23 cellular contexts compared by ENCODE assay signal in the genomic region with DNA sequence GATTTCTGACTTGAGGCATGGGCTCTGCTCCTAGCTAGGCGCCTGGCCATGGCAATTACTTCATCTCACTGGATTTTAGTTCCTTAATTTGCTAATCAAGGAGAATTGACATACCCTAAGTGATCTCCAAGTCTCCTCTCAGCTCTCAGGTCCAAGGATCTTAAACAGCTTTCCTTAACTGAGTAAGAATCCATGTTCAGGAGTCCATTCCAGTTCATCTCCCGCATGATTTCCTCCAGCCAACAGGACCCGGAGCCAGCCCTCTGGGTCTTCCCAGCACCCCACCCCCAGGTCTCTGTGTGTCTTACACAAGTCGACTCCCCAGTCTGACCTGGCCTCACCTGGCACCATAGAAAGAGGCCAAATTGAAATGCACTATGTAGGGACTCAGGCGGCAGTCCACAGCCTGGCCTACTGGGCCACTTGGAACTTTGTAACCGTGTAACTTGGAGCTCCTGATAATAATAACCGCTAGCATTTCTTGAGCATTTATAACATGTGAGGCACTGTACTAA.
DNase-seq lines count a peak whose midpoint lies in the region; ATAC-seq and TF ChIP-seq lines count a peak whose summit lies in the region.
"Had no signal": no experiment of that assay in that cellular context is flagged by ENCODE, and none has a peak within 500 bp of the region (broad histone marks: within the 10 kb centered on the region; RNA-seq: fewer than 3 reads in every experiment).

No MANE protein-coding gene starts in this region.

- peak overlapping the region; percentile 3 for H3K18ac ChIP-seq in neuronal stem cell (ENCODE audit: low read length)

- H2BK12ac ChIP-seq in neuronal stem cell (ENCODE audit: low read length), result no peak overlapping the region

- H3K27me3 ChIP-seq in endodermal cell (ENCODE audit: control insufficient read depth, insufficient read depth, low read length, poor library complexity, severe bottlenecking), result no peaks in the 10 kb centered on the region
- no peaks in the 10 kb centered on the region for H3K27me3 ChIP-seq in neuronal stem cell (ENCODE audit: control insufficient read depth in 3 of 3, insufficient read depth in 3 of 3, low read depth in 1 of 3, low read length in 3 of 3)
- no peaks in the 10 kb centered on the region for H3K27me3 ChIP-seq in CD8-positive, alpha-beta T cell (ENCODE audit: insufficient read depth, low read length)
- H3K27me3 ChIP-seq in ovary, result no peaks in the 10 kb centered on the region
- H3K27me3 ChIP-seq: BLaER1 treated with 17β-estradiol and CSF1 and Interleukin-3, amounts not matched to agents 10 nM and 100 nM had no signal

- no peak overlapping the region for H3K4ac ChIP-seq in neuronal stem cell (ENCODE audit: low read length)

- TF ChIP-seq POLR2A in ovary (IDR thresholded peaks at IDR 0.05), result no peak

- H2BK5ac ChIP-seq in neuronal stem cell (ENCODE audit: low read length), result no peak overlapping the region

- H3K4me2 ChIP-seq in neuronal stem cell (ENCODE audit: insufficient read depth, low read length, poor library complexity, severe bottlenecking), result no peak overlapping the region
- H3K4me2 ChIP-seq: A549; BLaER1 treated with 17β-estradiol and CSF1 and Interleukin-3, amounts not matched to agents 10 nM and 100 nM had no signal

- intact Hi-C loops in CD8-positive, alpha-beta T cell (cut with DNase I, micrococcal nuclease), result no loop called here
- intact Hi-C loops in ovary (cut with DNase I), result loop anchor here in 2 of 4 donors (5.0 to 10.0 kb wide), 2 partner anchors 142 to 155 kb away; no protein-coding TSS in a partner anchor

- H3K14ac ChIP-seq in neuronal stem cell (ENCODE audit: low read length), result no peak overlapping the region

- no peak overlapping the region for H4K8ac ChIP-seq in neuronal stem cell (ENCODE audit: low read depth, low read length)

- H3K9me3 ChIP-seq in endodermal cell (ENCODE audit: control insufficient read depth, low read length) (peaks cover 2% of the 10 kb centered on the region), neuronal stem cell (replicated peaks in 1 of 2; ENCODE audit: control insufficient read depth in 2 of 2, insufficient read depth in 1 of 2, low read depth in 1 of 2, low read length in 2 of 2) (peaks cover 2% of the 10 kb centered on the region in 2 donors), ovary (no peaks in the 10 kb centered on the region)
- no peaks in the 10 kb centered on the region for H3K9me3 ChIP-seq in CD8-positive, alpha-beta T cell (ENCODE audit: low read length)
- H3K9me3 ChIP-seq: A549; BE2C; BLaER1 treated with 17β-estradiol and CSF1 and Interleukin-3, amounts not matched to agents 10 nM and 100 nM; HAP-1 had no signal

- no peaks in the 10 kb centered on the region for H3K4me1 ChIP-seq in endodermal cell (ENCODE audit: control insufficient read depth, insufficient read depth, low read length)
- H3K4me1 ChIP-seq in neuronal stem cell (ENCODE audit: control insufficient read depth in 2 of 2, insufficient read depth in 1 of 2, low read depth in 1 of 2, low read length in 2 of 2), result peaks cover 11 to 20% of the 10 kb centered on the region in 2 donors
- no peaks in the 10 kb centered on the region for H3K4me1 ChIP-seq in CD8-positive, alpha-beta T cell (ENCODE audit: insufficient read depth, low read length)
- no peaks in the 10 kb centered on the region for H3K4me1 ChIP-seq in ovary (ENCODE audit: insufficient read depth)
- H3K4me1 ChIP-seq: A549, BE2C, HAP-1 had no signal

- H3K4me3 Mint-ChIP-seq in activated CD8-positive, alpha-beta memory T cell treated with anti-CD3 and anti-CD28 coated beads, Interleukin-2, amount 10 ng/mL, durations not matched to agents 7 days and 5 days, result no peak overlapping the region
- H3K4me3 Mint-ChIP-seq in endodermal cell, result no peak overlapping the region
- H3K4me3 Mint-ChIP-seq in CD8-positive, alpha-beta T cell, result no peak overlapping the region
- H3K4me3 Mint-ChIP-seq: CD14-positive monocyte; CD4-positive, alpha-beta T cell; HFFc6 had no signal

- no peak overlapping the region for H2BK120ac ChIP-seq in neuronal stem cell (ENCODE audit: low read depth, low read length)

- POLR2A ChIA-PET in CD8-positive, alpha-beta T cell (lab: Charles Lee), result no interaction called here

- H3K36me3 ChIP-seq in endodermal cell (ENCODE audit: control insufficient read depth, insufficient read depth, low read length), result no peaks in the 10 kb centered on the region
- no peaks in the 10 kb centered on the region for H3K36me3 ChIP-seq in neuronal stem cell (replicated peaks in 1 of 2; ENCODE audit: control insufficient read depth in 2 of 2, insufficient read depth in 2 of 2, low read length in 2 of 2)
- H3K36me3 ChIP-seq in CD8-positive, alpha-beta T cell (ENCODE audit: insufficient read depth, low read length), result no peaks in the 10 kb centered on the region
- H3K36me3 ChIP-seq in ovary, result no peaks in the 10 kb centered on the region
- H3K36me3 ChIP-seq: BE2C; BLaER1 treated with 17β-estradiol and CSF1 and Interleukin-3, amounts not matched to agents 10 nM and 100 nM; HAP-1 had no signal

- 86 to 89% methylated on average over 6 to 7 of the region's 7 CpGs for WGBS in endodermal cell (ENCODE audit: insufficient coverage in 1 of 2, insufficient read length in 1 of 2), 2 experiments
- WGBS in neuronal stem cell (ENCODE audit: extremely low coverage in 2 of 2, insufficient read length in 2 of 2, insufficient replicate concordance in 1 of 2), 2 donors, result no CpG with 5 or more reads among the region's 7 CpGs
- WGBS in ovary, 3 donors, result 62 to 70% (median 68%) methylated on average over 7 of the region's 7 CpGs

- no peak overlapping the region for H3K27ac Mint-ChIP-seq in activated CD8-positive, alpha-beta memory T cell treated with anti-CD3 and anti-CD28 coated beads, Interleukin-2, amount 10 ng/mL, durations not matched to agents 7 days and 5 days
- H3K27ac Mint-ChIP-seq in endodermal cell, result no peak overlapping the region
- no peak overlapping the region for H3K27ac Mint-ChIP-seq in CD8-positive, alpha-beta T cell
- H3K27ac Mint-ChIP-seq: CD14-positive monocyte; CD4-positive, alpha-beta T cell; HFFc6 had no signal

- H3K36me3 Mint-ChIP-seq in activated CD8-positive, alpha-beta memory T cell treated with anti-CD3 and anti-CD28 coated beads, Interleukin-2, amount 10 ng/mL, durations not matched to agents 7 days and 5 days, result no peaks in the 10 kb centered on the region
- H3K36me3 Mint-ChIP-seq in endodermal cell (ENCODE audit: low read depth), result peaks cover 2% of the 10 kb centered on the region
- H3K36me3 Mint-ChIP-seq in CD8-positive, alpha-beta T cell, result peaks cover 3% of the 10 kb centered on the region
- H3K36me3 Mint-ChIP-seq: CD14-positive monocyte had no signal

- no peak overlapping the region for H2AK5ac ChIP-seq in neuronal stem cell (ENCODE audit: low read depth, low read length)

- H3K9me3 Mint-ChIP-seq in activated CD8-positive, alpha-beta memory T cell treated with anti-CD3 and anti-CD28 coated beads, Interleukin-2, amount 10 ng/mL, durations not matched to agents 7 days and 5 days (ENCODE audit: low read depth), result no peaks in the 10 kb centered on the region
- peaks cover 4% of the 10 kb centered on the region for H3K9me3 Mint-ChIP-seq in endodermal cell
- H3K9me3 Mint-ChIP-seq in CD8-positive, alpha-beta T cell, result no peaks in the 10 kb centered on the region
- H3K9me3 Mint-ChIP-seq: CD4-positive, alpha-beta T cell; HFFc6 had no signal

- H2BK15ac ChIP-seq in neuronal stem cell (ENCODE audit: low read length), result no peak overlapping the region

- TF ChIP-seq CTCF in endodermal cell (conservative IDR thresholded peaks at IDR 0.05), result no peak
- no peak for TF ChIP-seq CTCF in CD8-positive, alpha-beta T cell (IDR thresholded peaks at IDR 0.05)
- no peak for TF ChIP-seq CTCF in ovary (IDR thresholded peaks at IDR 0.05)

- H3K9ac ChIP-seq in endodermal cell (ENCODE audit: extremely low read depth, low read length, poor library complexity, severe bottlenecking) (no peak overlapping the region), neuronal stem cell (ENCODE audit: low read depth, low read length, poor library complexity) (no peak overlapping the region)
- H3K9ac ChIP-seq: BLaER1 treated with 17β-estradiol and CSF1 and Interleukin-3, amounts not matched to agents 10 nM and 100 nM had no signal

- ATAC-seq in activated CD8-positive, alpha-beta memory T cell treated with anti-CD3 and anti-CD28 coated beads, Interleukin-2, amount 10 ng/mL, durations not matched to agents 7 days and 5 days, result no peak
- ATAC-seq in CD8-positive, alpha-beta T cell, result no peak
- no peak for ATAC-seq in HG03175 (IDR thresholded peaks at IDR 0.05; ENCODE audit: unreplicated experiment)
- ATAC-seq: A549 had no signal

- DNase-seq in activated CD8-positive, alpha-beta memory T cell treated with anti-CD3 and anti-CD28 coated beads, Interleukin-2, amount 10 ng/mL, durations not matched to agents 7 days and 5 days, result peak; percentile 22
- no peak for DNase-seq in activated CD8-positive, alpha-beta memory T cell treated with anti-CD3 and anti-CD28 coated beads for 24 hours
- DNase-seq in endodermal cell (peak; percentile 40), neuronal stem cell (ENCODE audit: low spot score) (no peak), ovary (no peak)
- no peak for DNase-seq in CD8-positive, alpha-beta T cell
- DNase-seq: 8988T; ACHN; AML-193; BE2C; Calu3; CD4-positive, alpha-beta T cell; COR-L47; DMS53; DMS79 treated with DMSO at 0.1 percent for 48 hours; GF-D8; GOT3; HFFc6 had no signal

- H3K27ac ChIP-seq in endodermal cell (ENCODE audit: low read depth, low read length) (no peak overlapping the region), neuronal stem cell (replicated peaks; ENCODE audit: low read length) (no peak overlapping the region), ovary (no peak overlapping the region)
- H3K27ac ChIP-seq in CD8-positive, alpha-beta T cell (ENCODE audit: low read depth, low read length), result no peak overlapping the region
- H3K27ac ChIP-seq: A549; BLaER1 treated with 17β-estradiol and CSF1 and Interleukin-3, amounts not matched to agents 10 nM and 100 nM had no signal

- H3K4me1 Mint-ChIP-seq in activated CD8-positive, alpha-beta memory T cell treated with anti-CD3 and anti-CD28 coated beads, Interleukin-2, amount 10 ng/mL, durations not matched to agents 7 days and 5 days, result peaks cover 3% of the 10 kb centered on the region
- H3K4me1 Mint-ChIP-seq in endodermal cell, result peaks cover 14% of the 10 kb centered on the region
- peaks cover 2% of the 10 kb centered on the region for H3K4me1 Mint-ChIP-seq in CD8-positive, alpha-beta T cell (ENCODE audit: low read depth)
- H3K4me1 Mint-ChIP-seq: CD14-positive monocyte had no signal

- CTCF ChIA-PET in activated CD8-positive, alpha-beta memory T cell treated with anti-CD3 and anti-CD28 coated beads, Interleukin-2, amount 10 ng/mL, durations not matched to agents 7 days and 5 days (lab: Charles Lee), result no interaction called here
- CTCF ChIA-PET in CD8-positive, alpha-beta T cell (lab: Charles Lee), result interaction anchor here (0.8 to 2.1 kb wide), 2 partner anchors 12 to 227 kb away, joined by 4 to 6 read pairs; no protein-coding TSS in a partner anchor

- no peak overlapping the region for H3K4me3 ChIP-seq in endodermal cell (ENCODE audit: low read length)
- no peak overlapping the region for H3K4me3 ChIP-seq in neuronal stem cell (ENCODE audit: low read length in 2 of 2)
- H3K4me3 ChIP-seq in CD8-positive, alpha-beta T cell (ENCODE audit: low read depth, low read length), result no peak overlapping the region
- H3K4me3 ChIP-seq in ovary, result no peak overlapping the region
- H3K4me3 ChIP-seq: A549; BLaER1 treated with 17β-estradiol and CSF1 and Interleukin-3, amounts not matched to agents 10 nM and 100 nM; HAP-1 had no signal

- H4K91ac ChIP-seq in neuronal stem cell (ENCODE audit: low read depth, low read length, poor library complexity), result no peak overlapping the region

- no peak overlapping the region for H3K23ac ChIP-seq in neuronal stem cell (ENCODE audit: low read depth, low read length, poor library complexity)

- no peak overlapping the region for H2AFZ ChIP-seq in neuronal stem cell (ENCODE audit: low read length)

- TF ChIP-seq EP300 in ovary (IDR thresholded peaks at IDR 0.05), result no peak

- no peaks in the 10 kb centered on the region for H3K79me1 ChIP-seq in neuronal stem cell (ENCODE audit: low read depth, low read length)

- peaks cover 17% of the 10 kb centered on the region for H3K27me3 Mint-ChIP-seq in activated CD8-positive, alpha-beta memory T cell treated with anti-CD3 and anti-CD28 coated beads, Interleukin-2, amount 10 ng/mL, durations not matched to agents 7 days and 5 days
- peaks cover 31% of the 10 kb centered on the region for H3K27me3 Mint-ChIP-seq in endodermal cell (ENCODE audit: insufficient read depth)
- H3K27me3 Mint-ChIP-seq in CD8-positive, alpha-beta T cell (ENCODE audit: low read depth), result no peaks in the 10 kb centered on the region
- H3K27me3 Mint-ChIP-seq: CD4-positive, alpha-beta T cell had no signal

Comparison
In these comparisons a context has a peak if more than half of its experiments do, and no peak if none do; other contexts are left out.
1. DNase-seq: peak in activated CD8-positive, alpha-beta memory T cell treated with anti-CD3 and anti-CD28 coated beads, Interleukin-2, amount 10 ng/mL, durations not matched to agents 7 days and 5 days (single experiment) and endodermal cell (single experiment); none in activated CD8-positive, alpha-beta memory T cell treated with anti-CD3 and anti-CD28 coated beads for 24 hours (single experiment), neuronal stem cell (single experiment), CD8-positive, alpha-beta T cell (0 of 7) and ovary (0 of 5).